In the genomic region with DNA sequence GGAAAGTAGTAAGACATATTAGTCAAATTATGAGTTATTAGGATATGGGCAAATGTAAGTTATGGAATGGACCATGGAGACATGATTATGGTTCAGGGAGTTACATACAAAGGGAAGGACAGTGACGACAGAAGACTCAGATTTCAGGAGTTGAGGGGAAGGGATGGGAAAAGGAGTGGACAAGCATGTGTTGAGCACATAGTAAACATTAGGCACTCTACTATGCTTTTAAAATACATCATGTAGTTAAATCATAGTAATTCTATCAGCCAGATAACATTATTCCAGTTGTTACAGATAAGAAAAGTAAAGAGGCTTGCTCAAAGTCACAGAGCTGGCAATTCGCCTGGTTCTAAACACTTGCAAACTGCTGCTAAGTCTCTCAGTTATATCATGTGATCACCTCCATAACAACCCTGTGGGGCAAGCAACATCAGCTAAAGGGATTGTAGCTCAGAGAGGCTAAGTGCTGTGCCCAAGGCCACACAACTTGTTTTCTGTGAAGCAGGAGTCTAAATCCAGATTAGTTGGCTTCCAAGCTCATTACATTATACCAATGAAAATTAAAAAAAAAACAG, we compare ENCODE assay signal across 29 cellular contexts.
DNase-seq lines count a peak whose midpoint lies in the region; ATAC-seq, FAIRE-seq and TF ChIP-seq lines count a peak whose summit lies in the region.
"Had no signal": no experiment of that assay in that cellular context is flagged by ENCODE, and none has a peak within 500 bp of the region (broad histone marks: within the 10 kb centered on the region; RNA-seq: fewer than 3 reads in every experiment).

No MANE protein-coding gene starts in this region.

- 0% methylated on average over 2 of the region's 2 CpGs for WGBS in K562 (ENCODE audit: insufficient coverage, low coverage, missing lambda C conversion rate)
- WGBS in thyroid gland, 2 donors: 63 to 91% methylated on average over 2 of the region's 2 CpGs
- 59 to 72% methylated on average over 2 of the region's 2 CpGs for WGBS in heart right ventricle, 2 donors

- no peaks in the 10 kb centered on the region for H3K36me3 ChIP-seq in K562 (ENCODE audit: control insufficient read depth, insufficient read depth, low read length)
- no peaks in the 10 kb centered on the region for H3K36me3 ChIP-seq in thyroid gland
- H3K36me3 ChIP-seq in heart right ventricle: no peaks in the 10 kb centered on the region
- H3K36me3 ChIP-seq: gastrocnemius medialis, tibial nerve had no signal

- in situ Hi-C loops in K562 (cut with MboI): no loop called here

- TF ChIP-seq POLR2A in K562 (conservative IDR thresholded peaks at IDR 0.05) (no peak), thyroid gland (IDR thresholded peaks at IDR 0.05) (no peak)

- H4K20me1 ChIP-seq in K562 (replicated peaks; ENCODE audit: control insufficient read depth, insufficient read depth, low read length): no peaks in the 10 kb centered on the region

- H3K9me3 ChIP-seq in K562 (replicated peaks; ENCODE audit: control insufficient read depth, insufficient read depth, low read depth, low read length) (no peaks in the 10 kb centered on the region), thyroid gland (no peaks in the 10 kb centered on the region), heart right ventricle (no peaks in the 10 kb centered on the region)
- H3K9me3 ChIP-seq: gastrocnemius medialis, tibial nerve had no signal

- TF ChIP-seq CTCF in K562 (IDR thresholded peaks at IDR 0.05 in 2 of 3, conservative IDR thresholded peaks at IDR 0.05 in 1 of 3; ENCODE audit: insufficient read depth in 2 of 3, low read depth in 1 of 3, low read length in 3 of 3): no peak
- TF ChIP-seq CTCF in thyroid gland (IDR thresholded peaks at IDR 0.05): no peak
- TF ChIP-seq CTCF in heart right ventricle (IDR thresholded peaks at IDR 0.05): no peak

- DNase-seq in NCI-H1105 treated with DMSO at 0.1 percent for 48 hours (lab: John Stamatoyannopoulos, UW): peak; percentile 2
- no peak for DNase-seq in NCI-H1105 (lab: John Stamatoyannopoulos, UW)
- no peak for DNase-seq in K562 (ENCODE audit: extremely low read depth in 1 of 4, low spot score in 3 of 4)
- DNase-seq in iris pigment epithelial cell (ENCODE audit: low read depth): peak; percentile 70
- peak; percentile 42 for DNase-seq in thyroid gland
- DNase-seq in heart right ventricle: no peak
- DNase-seq: 8988T; activated CD4-positive, CD25-positive, alpha-beta regulatory T cell treated with anti-CD3 and anti-CD28 coated beads, Interleukin-2, amount 50 U/mL, for 72 hours; activated CD8-positive, alpha-beta T cell treated with anti-CD3 and anti-CD28 coated beads for 36 hours; activated naive CD8-positive, alpha-beta T cell treated with anti-CD3 and anti-CD28 coated beads, Interleukin-2, amount 10 ng/mL, durations not matched to agents 7 days and 5 days; CD4-positive, alpha-beta T cell; effector CD8-positive, alpha-beta T cell; gastrocnemius medialis; GOT3; left ventricle myocardium superior; midbrain; naive thymus-derived CD8-positive, alpha-beta T cell; NCI-H187; NCI-H748 treated with DMSO at 0.1 percent for 48 hours; occipital lobe; small intestine; stimulated activated naive CD8-positive, alpha-beta T cell treated with anti-CD3 and anti-CD28 coated beads, Interleukin-15, amount 100 ng/mL, for 72 hours had no signal

- H3K4me2 ChIP-seq in K562 (ENCODE audit: insufficient read depth, low read length): no peak overlapping the region

- intact Hi-C loops in K562 (cut with micrococcal nuclease) (no loop called here), thyroid gland (cut with DNase I) (no loop called here), heart right ventricle (cut with DNase I) (no loop called here)

- H3K9ac ChIP-seq in K562 (ENCODE audit: insufficient read depth in 1 of 2, low read depth in 2 of 2, low read length in 2 of 2): no peak overlapping the region

- no peak for FAIRE-seq in K562 (lab: Jason Lieb, UNC)
- FAIRE-seq: colon, D721Med, small intestine, TTC549 had no signal

- TF ChIP-seq RAD21 in K562 (CRISPR knock-in tag; conservative IDR thresholded peaks at IDR 0.05 in 1 of 2, IDR thresholded peaks at IDR 0.05 in 1 of 2): no peak

- H3K9me1 ChIP-seq in K562 (ENCODE audit: control insufficient read depth, insufficient read depth, low read length): no peaks in the 10 kb centered on the region

- ATAC-seq in K562: no peak
- no peak for ATAC-seq in GM21367 (IDR thresholded peaks at IDR 0.05; ENCODE audit: unreplicated experiment)
- ATAC-seq in HG03571 (IDR thresholded peaks at IDR 0.05; ENCODE audit: unreplicated experiment): no peak
- ATAC-seq in heart right ventricle: no peak
- ATAC-seq: activated CD8-positive, alpha-beta T cell treated with anti-CD3 and anti-CD28 coated beads for 36 hours; gastrocnemius medialis; left ventricle myocardium superior; naive thymus-derived CD8-positive, alpha-beta T cell; stimulated activated naive CD8-positive, alpha-beta T cell treated with anti-CD3 and anti-CD28 coated beads, Interleukin-15, amount 100 ng/mL, for 72 hours had no signal

- no peak overlapping the region for H3K4me3 ChIP-seq in K562
- H3K4me3 ChIP-seq in thyroid gland (replicated peaks in 1 of 3): no peak overlapping the region
- H3K4me3 ChIP-seq in heart right ventricle: no peak overlapping the region
- H3K4me3 ChIP-seq: gastrocnemius medialis, tibial nerve had no signal

- H3K27me3 ChIP-seq in K562 (ENCODE audit: control insufficient read depth in 2 of 2, insufficient read depth in 2 of 2, low read length in 2 of 2) (no peaks in the 10 kb centered on the region), thyroid gland (no peaks in the 10 kb centered on the region), heart right ventricle (no peaks in the 10 kb centered on the region)
- H3K27me3 ChIP-seq: gastrocnemius medialis, tibial nerve had no signal

- BruUV-seq in K562 (replicated peaks; lab: Mats Ljungman, UMichigan): no TSS peak

- H3K27ac ChIP-seq in K562 (ENCODE audit: extremely low read depth, low read depth, low read length): no peak overlapping the region
- no peak overlapping the region for H3K27ac ChIP-seq in thyroid gland
- no peak overlapping the region for H3K27ac ChIP-seq in heart right ventricle
- H3K27ac ChIP-seq: epithelial cell of prostate, gastrocnemius medialis, tibial nerve had no signal

- H3K79me2 ChIP-seq in K562 (ENCODE audit: control insufficient read depth, insufficient read depth, low read length): no peaks in the 10 kb centered on the region

- TF ChIP-seq EP300 in K562 (IDR thresholded peaks at IDR 0.05; ENCODE audit: low read length): no peak

- H2AFZ ChIP-seq in K562 (ENCODE audit: low read depth, low read length): no peak overlapping the region

- POLR2A ChIA-PET in K562 (lab: Yijun Ruan, JAX): no interaction called here

- H3K4me1 ChIP-seq in K562 (replicated peaks in 1 of 2; ENCODE audit: control insufficient read depth in 2 of 2, insufficient read depth in 2 of 2, low read length in 2 of 2): no peaks in the 10 kb centered on the region
- H3K4me1 ChIP-seq in thyroid gland: no peaks in the 10 kb centered on the region
- no peaks in the 10 kb centered on the region for H3K4me1 ChIP-seq in heart right ventricle
- H3K4me1 ChIP-seq: gastrocnemius medialis, tibial nerve had no signal

- CTCF ChIA-PET in K562 (lab: Yijun Ruan, JAX; ENCODE audit: low intra/inter-chr PET ratio): no interaction called here

TF ChIP-seq in K562, 482 proteins besides CTCF, POLR2A, EP300 and RAD21:
- TF ChIP-seq, protein P1, sequence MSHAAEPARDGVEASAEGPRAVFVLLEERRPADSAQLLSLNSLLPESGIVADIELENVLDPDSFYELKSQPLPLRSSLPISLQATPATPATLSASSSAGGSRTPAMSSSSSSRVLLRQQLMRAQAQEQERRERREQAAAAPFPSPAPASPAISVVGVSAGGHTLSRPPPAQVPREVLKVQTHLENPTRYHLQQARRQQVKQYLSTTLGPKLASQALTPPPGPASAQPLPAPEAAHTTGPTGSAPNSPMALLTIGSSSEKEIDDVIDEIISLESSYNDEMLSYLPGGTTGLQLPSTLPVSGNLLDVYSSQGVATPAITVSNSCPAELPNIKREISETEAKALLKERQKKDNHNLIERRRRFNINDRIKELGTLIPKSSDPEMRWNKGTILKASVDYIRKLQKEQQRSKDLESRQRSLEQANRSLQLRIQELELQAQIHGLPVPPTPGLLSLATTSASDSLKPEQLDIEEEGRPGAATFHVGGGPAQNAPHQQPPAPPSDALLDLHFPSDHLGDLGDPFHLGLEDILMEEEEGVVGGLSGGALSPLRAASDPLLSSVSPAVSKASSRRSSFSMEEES (CRISPR knock-in tag; IDR thresholded peaks at IDR 0.05): peak; percentile 37
- TF ChIP-seq, protein P2, sequence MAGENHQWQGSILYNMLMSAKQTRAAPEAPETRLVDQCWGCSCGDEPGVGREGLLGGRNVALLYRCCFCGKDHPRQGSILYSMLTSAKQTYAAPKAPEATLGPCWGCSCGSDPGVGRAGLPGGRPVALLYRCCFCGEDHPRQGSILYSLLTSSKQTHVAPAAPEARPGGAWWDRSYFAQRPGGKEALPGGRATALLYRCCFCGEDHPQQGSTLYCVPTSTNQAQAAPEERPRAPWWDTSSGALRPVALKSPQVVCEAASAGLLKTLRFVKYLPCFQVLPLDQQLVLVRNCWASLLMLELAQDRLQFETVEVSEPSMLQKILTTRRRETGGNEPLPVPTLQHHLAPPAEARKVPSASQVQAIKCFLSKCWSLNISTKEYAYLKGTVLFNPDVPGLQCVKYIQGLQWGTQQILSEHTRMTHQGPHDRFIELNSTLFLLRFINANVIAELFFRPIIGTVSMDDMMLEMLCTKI (IDR thresholded peaks at IDR 0.05; ENCODE audit: partially characterized antibody): no peak
- TF ChIP-seq PHB2 (IDR thresholded peaks at IDR 0.05; ENCODE audit: low read depth) (no peak), IRF2 (CRISPR knock-in tag; IDR thresholded peaks at IDR 0.05) (no peak)
- TF ChIP-seq, protein P3, sequence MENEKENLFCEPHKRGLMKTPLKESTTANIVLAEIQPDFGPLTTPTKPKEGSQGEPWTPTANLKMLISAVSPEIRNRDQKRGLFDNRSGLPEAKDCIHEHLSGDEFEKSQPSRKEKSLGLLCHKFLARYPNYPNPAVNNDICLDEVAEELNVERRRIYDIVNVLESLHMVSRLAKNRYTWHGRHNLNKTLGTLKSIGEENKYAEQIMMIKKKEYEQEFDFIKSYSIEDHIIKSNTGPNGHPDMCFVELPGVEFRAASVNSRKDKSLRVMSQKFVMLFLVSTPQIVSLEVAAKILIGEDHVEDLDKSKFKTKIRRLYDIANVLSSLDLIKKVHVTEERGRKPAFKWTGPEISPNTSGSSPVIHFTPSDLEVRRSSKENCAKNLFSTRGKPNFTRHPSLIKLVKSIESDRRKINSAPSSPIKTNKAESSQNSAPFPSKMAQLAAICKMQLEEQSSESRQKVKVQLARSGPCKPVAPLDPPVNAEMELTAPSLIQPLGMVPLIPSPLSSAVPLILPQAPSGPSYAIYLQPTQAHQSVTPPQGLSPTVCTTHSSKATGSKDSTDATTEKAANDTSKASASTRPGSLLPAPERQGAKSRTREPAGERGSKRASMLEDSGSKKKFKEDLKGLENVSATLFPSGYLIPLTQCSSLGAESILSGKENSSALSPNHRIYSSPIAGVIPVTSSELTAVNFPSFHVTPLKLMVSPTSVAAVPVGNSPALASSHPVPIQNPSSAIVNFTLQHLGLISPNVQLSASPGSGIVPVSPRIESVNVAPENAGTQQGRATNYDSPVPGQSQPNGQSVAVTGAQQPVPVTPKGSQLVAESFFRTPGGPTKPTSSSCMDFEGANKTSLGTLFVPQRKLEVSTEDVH (IDR thresholded peaks at IDR 0.05; ENCODE audit: low read depth, partially characterized antibody): no peak
TF ChIP-seq in K562: peak in this region for 1.

Comparison
In these comparisons a context has a peak if more than half of its experiments do, and no peak if none do; other contexts are left out.
1. DNase-seq: peak in NCI-H1105 treated with DMSO at 0.1 percent for 48 hours (single experiment), iris pigment epithelial cell (single experiment) and thyroid gland (2 of 2); none in NCI-H1105 (single experiment), K562 (0 of 4) and heart right ventricle (0 of 2).